In the genomic region with DNA sequence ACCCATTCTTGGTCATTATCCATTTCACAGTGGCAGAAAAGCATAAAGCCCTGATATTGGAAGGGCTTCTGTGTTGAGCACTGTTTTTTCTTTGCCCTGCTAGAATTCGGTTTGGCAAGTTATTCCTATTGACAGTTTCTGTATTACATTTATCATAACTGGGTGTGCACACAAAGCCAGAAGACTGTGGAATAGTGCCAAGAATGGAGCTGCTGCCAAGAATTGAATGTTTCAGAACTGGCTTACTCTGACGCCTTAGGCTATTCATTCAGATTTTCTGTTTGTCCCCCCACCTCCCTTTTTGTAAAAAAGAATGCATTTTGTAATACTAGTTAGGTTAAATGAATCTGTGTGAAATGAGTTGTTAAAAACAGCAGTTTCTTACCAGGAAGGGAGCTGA, we compare ENCODE assay signal across 9 cellular contexts. TPM values are rescaled to one million over a fixed set of nuclear protein-coding genes. Genes with fewer than 3 reads are reported as not detected.
A peak's percentile ranks its signal among the peaks of the same experiment; 100 is the strongest.
DNase-seq lines count a peak whose midpoint lies in the region; ATAC-seq and TF ChIP-seq lines count a peak whose summit lies in the region.
"Had no signal": no experiment of that assay in that cellular context is flagged by ENCODE, and none has a peak within 500 bp of the region (broad histone marks: within the 10 kb centered on the region; RNA-seq: fewer than 3 reads in every experiment).

No MANE protein-coding gene starts in this region.

- no peaks in the 10 kb centered on the region for H3K9me3 ChIP-seq in right atrium auricular region
- no peaks in the 10 kb centered on the region for H3K9me3 ChIP-seq in thoracic aorta

- TF ChIP-seq CTCF in brain (conservative IDR thresholded peaks at IDR 0.05) = no peak
- TF ChIP-seq CTCF in right atrium auricular region (IDR thresholded peaks at IDR 0.05) = no peak
- no peak for TF ChIP-seq CTCF in thoracic aorta (IDR thresholded peaks at IDR 0.05)

- no peaks in the 10 kb centered on the region for H3K27me3 ChIP-seq in right atrium auricular region
- H3K27me3 ChIP-seq in thoracic aorta (replicated peaks; ENCODE audit: insufficient read depth) = no peaks in the 10 kb centered on the region

- H3K36me3 ChIP-seq in right atrium auricular region = peaks cover 74% of the 10 kb centered on the region
- peaks cover 45% of the 10 kb centered on the region for H3K36me3 ChIP-seq in thoracic aorta

- H3K27me3 Mint-ChIP-seq in brain = no peaks in the 10 kb centered on the region
- H3K27me3 Mint-ChIP-seq in effector memory CD8-positive, alpha-beta T cell = no peaks in the 10 kb centered on the region

- H3K9me3 Mint-ChIP-seq in brain = peaks cover 0 to 3% (median 0%) of the 10 kb centered on the region in 5 experiments
- H3K9me3 Mint-ChIP-seq in effector memory CD8-positive, alpha-beta T cell = no peaks in the 10 kb centered on the region

- peak overlapping the region in 4 of 5 experiments; percentile 68 to 85 (median 83) for H3K27ac Mint-ChIP-seq in brain
- no peak overlapping the region for H3K27ac Mint-ChIP-seq in effector memory CD8-positive, alpha-beta T cell

- ATAC-seq in thoracic aorta (ENCODE audit: insufficient number of reproducible peaks, low FRiP score, low read depth) (no peak), HG03571 (IDR thresholded peaks at IDR 0.05; ENCODE audit: unreplicated experiment) (no peak)
- no peak for ATAC-seq in effector memory CD8-positive, alpha-beta T cell (replicated peaks)

- H3K4me1 Mint-ChIP-seq in brain = peaks cover 57% of the 10 kb centered on the region
- peaks cover 20 to 45% of the 10 kb centered on the region in 2 donors for H3K4me1 Mint-ChIP-seq in effector memory CD8-positive, alpha-beta T cell (ENCODE audit: low read depth in 2 of 2)

- H3K4me3 ChIP-seq in right atrium auricular region = no peak overlapping the region
- H3K4me3 ChIP-seq in thoracic aorta = no peak overlapping the region

- DNase-seq in NCI-H2029 treated with DMSO at 0.1 percent for 48 hours (lab: John Stamatoyannopoulos, UW) = peak; percentile 8
- DNase-seq in NCI-H2029 (lab: John Stamatoyannopoulos, UW) = no peak
- peak; percentile 74 for DNase-seq in right atrium auricular region (ENCODE audit: low spot score)
- DNase-seq in thoracic aorta (ENCODE audit: low spot score) = peak; percentile 20
- no peak for DNase-seq in HK-2 (ENCODE audit: unreplicated experiment)
- DNase-seq in effector memory CD8-positive, alpha-beta T cell = no peak
- DNase-seq: mesendoderm had no signal

- H3K4me3 Mint-ChIP-seq in brain = peak overlapping the region in 2 of 5 experiments; percentile 30 to 59
- H3K4me3 Mint-ChIP-seq in effector memory CD8-positive, alpha-beta T cell = no peak overlapping the region

- H3K36me3 Mint-ChIP-seq in brain = peaks cover 98% of the 10 kb centered on the region
- H3K36me3 Mint-ChIP-seq in effector memory CD8-positive, alpha-beta T cell (ENCODE audit: insufficient read depth) = peaks cover 98% of the 10 kb centered on the region

- H3K4me1 ChIP-seq in right atrium auricular region = peaks cover 0 to 36% of the 10 kb centered on the region in 2 donors
- H3K4me1 ChIP-seq in thoracic aorta (ENCODE audit: control insufficient read depth in 1 of 2, low read depth in 2 of 2) = peaks cover 0 to 27% of the 10 kb centered on the region in 2 donors

- H3K27ac ChIP-seq in right atrium auricular region (peak overlapping the region in 1 of 2 donors; percentile 50), thoracic aorta (no peak overlapping the region)

RNA-seq across cellular contexts. Expression of a gene that starts 12.7 kb away (rescaled TPM):
- polyA plus RNA-seq in brain (ENCODE audit: insufficient read depth, low read depth, low replicate concordance) = 25.4 TPM
- total RNA-seq in right atrium auricular region (10 to 100 TPM; 22.3 to 33.1 TPM), thoracic aorta (10 to 100 TPM; 41.7 to 74.6 TPM)

Comparison
In these comparisons a context has a peak if more than half of its experiments do, and no peak if none do; other contexts are left out.
1. DNase-seq: peak in NCI-H2029 treated with DMSO at 0.1 percent for 48 hours (single experiment), right atrium auricular region (single experiment) and thoracic aorta (single experiment); none in NCI-H2029 (single experiment), HK-2 (single experiment) and effector memory CD8-positive, alpha-beta T cell (0 of 3).
2. H3K27ac Mint-ChIP-seq: peak in brain (4 of 5); none in effector memory CD8-positive, alpha-beta T cell (0 of 2).